Comparison of ENCODE assay signal across 21 cellular contexts in genomic region chr15:86620636-86621349, GRCh38.
"Had no signal": no experiment of that assay in that cellular context is flagged by ENCODE, and none has a peak within 500 bp of the region (broad histone marks: within the 10 kb centered on the region; RNA-seq: fewer than 3 reads in every experiment).

No MANE protein-coding gene starts in this region.

- H3K36me3 Mint-ChIP-seq: activated CD4-positive, alpha-beta memory T cell treated with anti-CD3 and anti-CD28 coated beads for 36 hours; activated CD8-positive, alpha-beta memory T cell treated with anti-CD3 and anti-CD28 coated beads, Interleukin-2, amount 10 ng/mL, durations not matched to agents 7 days and 5 days; immature natural killer cell; memory B cell; natural killer cell treated with Interleukin-12 subunit alpha and Interleukin-12 subunit beta and Interleukin-15 and Interleukin-18, amount 100 ng/mL, for 72 hours; WTC11 had no signal

- H3K4me3 Mint-ChIP-seq: activated CD4-positive, alpha-beta memory T cell treated with anti-CD3 and anti-CD28 coated beads for 36 hours; activated CD4-positive, alpha-beta T cell treated with anti-CD3 and anti-CD28 coated beads for 36 hours; activated CD8-positive, alpha-beta memory T cell treated with anti-CD3 and anti-CD28 coated beads, Interleukin-2, amount 10 ng/mL, durations not matched to agents 7 days and 5 days; immature natural killer cell; memory B cell; natural killer cell treated with Interleukin-12 subunit alpha and Interleukin-12 subunit beta and Interleukin-15 and Interleukin-18, amount 100 ng/mL, for 72 hours; T-helper 17 cell; WTC11 had no signal

- H3K4me1 Mint-ChIP-seq: memory B cell had no signal

- H3K27ac ChIP-seq: breast epithelium, esophagus muscularis mucosa, heart right ventricle, testis, upper lobe of left lung had no signal

- H3K27ac Mint-ChIP-seq: activated CD4-positive, alpha-beta memory T cell treated with anti-CD3 and anti-CD28 coated beads for 36 hours; activated CD4-positive, alpha-beta T cell treated with anti-CD3 and anti-CD28 coated beads for 36 hours; activated CD8-positive, alpha-beta memory T cell treated with anti-CD3 and anti-CD28 coated beads, Interleukin-2, amount 10 ng/mL, durations not matched to agents 7 days and 5 days; immature natural killer cell; memory B cell; natural killer cell treated with Interleukin-12 subunit alpha and Interleukin-12 subunit beta and Interleukin-15 and Interleukin-18, amount 100 ng/mL, for 72 hours had no signal

- H3K27me3 Mint-ChIP-seq: activated CD4-positive, alpha-beta memory T cell treated with anti-CD3 and anti-CD28 coated beads for 36 hours; T-helper 17 cell had no signal

- ATAC-seq: activated CD4-positive, alpha-beta T cell treated with anti-CD3 and anti-CD28 coated beads for 36 hours; activated CD8-positive, alpha-beta memory T cell treated with anti-CD3 and anti-CD28 coated beads, Interleukin-2, amount 10 ng/mL, durations not matched to agents 7 days and 5 days; heart right ventricle; natural killer cell treated with Interleukin-12 subunit alpha and Interleukin-12 subunit beta and Interleukin-15 and Interleukin-18, amount 100 ng/mL, for 72 hours; T-helper 17 cell; WTC11 had no signal

- H3K36me3 ChIP-seq: breast epithelium, esophagus muscularis mucosa, heart right ventricle, upper lobe of left lung had no signal

- H3K27me3 ChIP-seq: breast epithelium, esophagus muscularis mucosa, heart right ventricle, testis, upper lobe of left lung had no signal

- H3K4me3 ChIP-seq: breast epithelium, esophagus muscularis mucosa, heart right ventricle, testis, upper lobe of left lung had no signal

- DNase-seq: activated CD4-positive, alpha-beta memory T cell treated with anti-CD3 and anti-CD28 coated beads for 36 hours; activated CD4-positive, alpha-beta T cell treated with anti-CD3 and anti-CD28 coated beads for 36 hours; activated CD8-positive, alpha-beta memory T cell treated with anti-CD3 and anti-CD28 coated beads, Interleukin-2, amount 10 ng/mL, durations not matched to agents 7 days and 5 days; activated naive CD4-positive, alpha-beta T cell treated with Interleukin-2 at 50 U/mL for 16 hours; anterior cingulate cortex; cortex of kidney; effector CD8-positive, alpha-beta T cell; heart right ventricle; immature natural killer cell; kidney glomerular epithelial cell; nucleus accumbens; posterior cingulate gyrus; stimulated activated CD4-positive, alpha-beta T cell treated with anti-CD3 and anti-CD28 coated beads, Interleukin-4, amount 100 ng/mL, for 1 hour; T-helper 17 cell; testis; upper lobe of left lung had no signal

- H3K4me1 ChIP-seq: breast epithelium, testis, upper lobe of left lung had no signal

- H3K9me3 ChIP-seq: breast epithelium, esophagus muscularis mucosa, heart right ventricle, testis, upper lobe of left lung had no signal

- H3K9me3 Mint-ChIP-seq: activated CD4-positive, alpha-beta memory T cell treated with anti-CD3 and anti-CD28 coated beads for 36 hours; immature natural killer cell; natural killer cell treated with Interleukin-12 subunit alpha and Interleukin-12 subunit beta and Interleukin-15 and Interleukin-18, amount 100 ng/mL, for 72 hours; WTC11 had no signal
